Comparison of ENCODE assay signal across 11 cellular contexts in genomic region chr4:3355266-3355748, GRCh38.
DNase-seq lines count a peak whose midpoint lies in the region; ATAC-seq, FAIRE-seq and TF ChIP-seq lines count a peak whose summit lies in the region.
"Had no signal": no experiment of that assay in that cellular context is flagged by ENCODE, and none has a peak within 500 bp of the region (broad histone marks: within the 10 kb centered on the region; RNA-seq: fewer than 3 reads in every experiment).

No MANE protein-coding gene starts in this region.

- H3K9ac ChIP-seq in neuronal stem cell (ENCODE audit: low read depth, low read length, poor library complexity) = no peak overlapping the region

- no peak overlapping the region for H4K8ac ChIP-seq in neuronal stem cell (ENCODE audit: low read depth, low read length)

- H2AFZ ChIP-seq in neuronal stem cell (ENCODE audit: low read length) = no peak overlapping the region

- no peak for FAIRE-seq in H54 (lab: Jason Lieb, UNC)

- H3K36me3 ChIP-seq in naive thymus-derived CD4-positive, alpha-beta T cell (ENCODE audit: control insufficient read depth in 2 of 3, insufficient read depth in 3 of 3, low read length in 3 of 3) = no peaks in the 10 kb centered on the region
- H3K36me3 ChIP-seq in neuronal stem cell (replicated peaks in 1 of 2; ENCODE audit: control insufficient read depth in 2 of 2, insufficient read depth in 2 of 2, low read length in 2 of 2) = peaks cover 0 to 7% of the 10 kb centered on the region in 2 donors

- intact Hi-C loops in naive thymus-derived CD4-positive, alpha-beta T cell (cut with micrococcal nuclease) = no loop called here

- peaks cover 0 to 24% (median 8%) of the 10 kb centered on the region in 11 donors for H3K9me3 Mint-ChIP-seq in naive thymus-derived CD4-positive, alpha-beta T cell

- H3K14ac ChIP-seq in neuronal stem cell (ENCODE audit: low read length) = no peak overlapping the region

- no peak overlapping the region for H2BK5ac ChIP-seq in neuronal stem cell (ENCODE audit: low read length)

- POLR2A ChIA-PET in naive thymus-derived CD4-positive, alpha-beta T cell (lab: Charles Lee) = interaction anchor here (2.2 kb wide), 1 partner anchor 15 kb away, joined by 8 read pairs; no protein-coding TSS in a partner anchor

- peak overlapping the region in 4 of 10 donors; percentile 33 to 53 (median 45) for H3K4me3 Mint-ChIP-seq in naive thymus-derived CD4-positive, alpha-beta T cell

- no peak overlapping the region for H2AK5ac ChIP-seq in neuronal stem cell (ENCODE audit: low read depth, low read length)

- no peaks in the 10 kb centered on the region for H3K79me1 ChIP-seq in neuronal stem cell (ENCODE audit: low read depth, low read length)

- H3K4me1 Mint-ChIP-seq in naive thymus-derived CD4-positive, alpha-beta T cell = peaks cover 10 to 47% (median 32%) of the 10 kb centered on the region in 7 donors

- no peaks in the 10 kb centered on the region for H3K4me1 ChIP-seq in naive thymus-derived CD4-positive, alpha-beta T cell (ENCODE audit: control insufficient read depth in 2 of 2, insufficient read depth in 2 of 2, low read length in 2 of 2)
- no peaks in the 10 kb centered on the region for H3K4me1 ChIP-seq in neuronal stem cell (ENCODE audit: control insufficient read depth in 2 of 2, insufficient read depth in 1 of 2, low read depth in 1 of 2, low read length in 2 of 2)

- H3K27me3 ChIP-seq in naive thymus-derived CD4-positive, alpha-beta T cell (ENCODE audit: control insufficient read depth in 2 of 2, insufficient read depth in 2 of 2, low read length in 2 of 2) = no peaks in the 10 kb centered on the region
- H3K27me3 ChIP-seq in neuronal stem cell (ENCODE audit: control insufficient read depth in 3 of 3, insufficient read depth in 3 of 3, low read depth in 1 of 3, low read length in 3 of 3) = no peaks in the 10 kb centered on the region

- ATAC-seq in GM18861 (IDR thresholded peaks at IDR 0.05; ENCODE audit: unreplicated experiment) (peak; percentile 94), GM21526 (IDR thresholded peaks at IDR 0.05; ENCODE audit: low FRiP score, unreplicated experiment) (peak; percentile 65), HG03457 (IDR thresholded peaks at IDR 0.05; ENCODE audit: unreplicated experiment) (peak; percentile 70)
- no peak for ATAC-seq in naive thymus-derived CD4-positive, alpha-beta T cell
- ATAC-seq: sciatic nerve had no signal

- no peak overlapping the region for H3K27ac ChIP-seq in naive thymus-derived CD4-positive, alpha-beta T cell (ENCODE audit: low read depth, low read length)
- no peak overlapping the region for H3K27ac ChIP-seq in neuronal stem cell (replicated peaks; ENCODE audit: low read length)

- peak overlapping the region in 6 of 9 donors; percentile 13 to 76 (median 63) for H3K27ac Mint-ChIP-seq in naive thymus-derived CD4-positive, alpha-beta T cell

- peaks cover 0 to 24% (median 0%) of the 10 kb centered on the region in 5 donors for H3K27me3 Mint-ChIP-seq in naive thymus-derived CD4-positive, alpha-beta T cell

- no peak for TF ChIP-seq POLR2A in H54 (IDR thresholded peaks at IDR 0.05; ENCODE audit: low read depth, low read length)

- no peak overlapping the region for H3K4me3 ChIP-seq in naive thymus-derived CD4-positive, alpha-beta T cell (ENCODE audit: low read length)
- peak overlapping the region in 1 of 2 donors; percentile 13 for H3K4me3 ChIP-seq in neuronal stem cell (ENCODE audit: low read length in 2 of 2)

- no peak overlapping the region for H3K4ac ChIP-seq in neuronal stem cell (ENCODE audit: low read length)

- H2BK120ac ChIP-seq in neuronal stem cell (ENCODE audit: low read depth, low read length) = no peak overlapping the region

- no peak overlapping the region for H2BK12ac ChIP-seq in neuronal stem cell (ENCODE audit: low read length)

- no peak for DNase-seq in naive thymus-derived CD4-positive, alpha-beta T cell
- DNase-seq in neuronal stem cell (ENCODE audit: low spot score) = no peak
- no peak for DNase-seq in H54 (ENCODE audit: insufficient read length, low spot score)
- DNase-seq in AG20443 (ENCODE audit: low spot score) = no peak
- DNase-seq: NCI-H2107; SIG-M5; stimulated activated CD8-positive, alpha-beta memory T cell treated with anti-CD3 and anti-CD28 coated beads, Interleukin-4, amount 100 ng/mL, for 48 hours had no signal

- no peak overlapping the region for H3K18ac ChIP-seq in neuronal stem cell (ENCODE audit: low read length)

- no peak overlapping the region for H3K23ac ChIP-seq in neuronal stem cell (ENCODE audit: low read depth, low read length, poor library complexity)

- WGBS in neuronal stem cell (ENCODE audit: extremely low coverage in 2 of 2, insufficient read length in 2 of 2, insufficient replicate concordance in 1 of 2), 2 donors = no CpG with 5 or more reads among the region's 8 CpGs

- H3K36me3 Mint-ChIP-seq in naive thymus-derived CD4-positive, alpha-beta T cell = peaks cover 0 to 25% (median 11%) of the 10 kb centered on the region in 5 donors

- H2BK15ac ChIP-seq in neuronal stem cell (ENCODE audit: low read length) = no peak overlapping the region

- CTCF ChIA-PET in naive thymus-derived CD4-positive, alpha-beta T cell (lab: Charles Lee) = interaction anchor here (0.6 to 0.8 kb wide), 2 partner anchors 162 to 300 kb away, joined by 3 read pairs; no protein-coding TSS in a partner anchor

- no peak overlapping the region for H4K91ac ChIP-seq in neuronal stem cell (ENCODE audit: low read depth, low read length, poor library complexity)

- H3K9me3 ChIP-seq in naive thymus-derived CD4-positive, alpha-beta T cell (ENCODE audit: control insufficient read depth in 2 of 3, low read length in 3 of 3) = peaks cover 0 to 5% (median 5%) of the 10 kb centered on the region in 3 experiments
- peaks cover 0 to 38% of the 10 kb centered on the region in 2 donors for H3K9me3 ChIP-seq in neuronal stem cell (replicated peaks in 1 of 2; ENCODE audit: control insufficient read depth in 2 of 2, insufficient read depth in 1 of 2, low read depth in 1 of 2, low read length in 2 of 2)

- H3K4me2 ChIP-seq in neuronal stem cell (ENCODE audit: insufficient read depth, low read length, poor library complexity, severe bottlenecking) = no peak overlapping the region
